In the genomic region with DNA sequence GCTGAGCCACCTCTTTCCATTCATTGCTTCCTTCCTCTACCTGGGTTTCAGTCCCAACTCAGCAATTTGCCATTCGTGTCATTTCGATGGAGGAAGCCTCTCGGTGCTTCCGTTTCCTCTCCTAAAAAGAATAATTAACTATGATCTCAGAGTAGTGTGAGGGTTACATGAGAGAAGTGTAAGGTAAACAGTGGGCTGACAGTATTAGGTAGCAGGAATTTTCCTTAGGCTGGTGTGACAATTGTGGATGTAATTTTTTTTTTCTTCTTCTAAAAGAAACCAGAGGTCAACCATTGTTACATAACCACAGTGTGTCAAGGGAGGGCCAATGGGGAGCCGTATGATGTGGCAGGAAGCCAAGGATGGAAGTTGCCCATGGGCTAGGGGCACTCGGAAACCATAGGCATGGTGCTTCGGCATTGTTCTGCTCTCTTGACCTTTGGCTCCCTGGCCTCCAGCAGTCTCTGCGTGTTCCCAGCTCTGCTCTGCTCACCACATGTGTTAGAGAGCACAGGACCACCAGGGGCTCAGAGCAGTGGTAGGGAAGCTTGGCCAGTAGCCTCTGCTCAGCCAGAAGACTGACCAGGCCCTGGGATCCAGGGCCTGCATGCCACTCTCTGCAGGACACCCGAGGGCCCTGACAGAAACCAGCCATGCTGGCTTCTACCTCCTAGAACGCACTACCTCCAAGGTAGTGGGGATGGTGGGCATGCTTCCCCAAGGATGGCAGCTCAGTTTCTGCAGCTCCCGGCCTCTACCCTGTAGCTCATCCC, we compare ENCODE assay signal across 1 cellular context.
TF ChIP-seq lines count a peak whose summit lies in the region.

No MANE protein-coding gene starts in this region.

TF ChIP-seq in HepG2, 621 proteins besides CTCF, POLR2A, EP300 and RAD21 (continued from another document and continues in another):
- TF ChIP-seq, protein P1, sequence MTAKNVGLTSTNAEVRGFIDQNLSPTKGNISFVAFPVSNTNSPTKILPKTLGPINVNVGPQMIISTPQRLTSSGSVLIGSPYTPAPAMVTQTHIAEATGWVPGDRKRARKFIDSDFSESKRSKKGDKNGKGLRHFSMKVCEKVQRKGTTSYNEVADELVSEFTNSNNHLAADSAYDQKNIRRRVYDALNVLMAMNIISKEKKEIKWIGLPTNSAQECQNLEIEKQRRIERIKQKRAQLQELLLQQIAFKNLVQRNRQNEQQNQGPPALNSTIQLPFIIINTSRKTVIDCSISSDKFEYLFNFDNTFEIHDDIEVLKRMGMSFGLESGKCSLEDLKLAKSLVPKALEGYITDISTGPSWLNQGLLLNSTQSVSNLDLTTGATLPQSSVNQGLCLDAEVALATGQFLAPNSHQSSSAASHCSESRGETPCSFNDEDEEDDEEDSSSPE (CRISPR knock-in tag; IDR thresholded peaks at IDR 0.05) = 0 out of 2 replicates have a peak, but pooled peaks have one; percentile 13
- TF ChIP-seq ZNF740 (CRISPR knock-in tag; IDR thresholded peaks at IDR 0.05) = peak; percentile 47; the same call in 1 of the 2 replicates
- no peak for TF ChIP-seq ZNF446 (CRISPR knock-in tag; IDR thresholded peaks at IDR 0.05)
- peak; percentile 83; the same call in 1 of the 2 replicates for TF ChIP-seq ZNF670 (CRISPR knock-in tag; IDR thresholded peaks at IDR 0.05; ENCODE audit: borderline replicate concordance)
- peak; percentile 95 for TF ChIP-seq SALL1 (CRISPR knock-in tag; IDR thresholded peaks at IDR 0.05)
- 0 out of 2 replicates have a peak, but pooled peaks have one; percentile 33 for TF ChIP-seq MAFF (IDR thresholded peaks at IDR 0.05; ENCODE audit: low read depth, low read length)
- peak; percentile 84 for TF ChIP-seq FOXA3 (CRISPR knock-in tag; IDR thresholded peaks at IDR 0.05)
- TF ChIP-seq ZNF652 (CRISPR knock-in tag; IDR thresholded peaks at IDR 0.05; ENCODE audit: borderline replicate concordance, low read depth) = 0 out of 2 replicates have a peak, but pooled peaks have one; percentile 54
- peak; percentile 63; the same call in 1 of the 2 replicates for TF ChIP-seq HMG20A (CRISPR knock-in tag; IDR thresholded peaks at IDR 0.05; ENCODE audit: borderline replicate concordance)
- peak; percentile 89 for TF ChIP-seq HDAC1 (CRISPR knock-in tag; IDR thresholded peaks at IDR 0.05)
- TF ChIP-seq TEAD3 (CRISPR knock-in tag; optimal IDR thresholded peaks at IDR 0.05; ENCODE audit: borderline replicate concordance) = peak; percentile 55
- TF ChIP-seq HMG20B (CRISPR knock-in tag; conservative IDR thresholded peaks at IDR 0.05) = 0 out of 2 replicates have a peak, but pooled peaks have one; percentile 14
- TF ChIP-seq FOXP4 (CRISPR knock-in tag; IDR thresholded peaks at IDR 0.05) = peak; percentile 55
- TF ChIP-seq ADNP (CRISPR knock-in tag; IDR thresholded peaks at IDR 0.05) = no peak
- TF ChIP-seq GATAD2A (CRISPR knock-in tag; IDR thresholded peaks at IDR 0.05) = peak; percentile 88
- TF ChIP-seq ZSCAN22 (CRISPR knock-in tag; IDR thresholded peaks at IDR 0.05) = no peak; the same call in 1 of the 2 replicates
- peak; percentile 6; the same call in 1 of the 2 replicates for TF ChIP-seq GFI1 (CRISPR knock-in tag; IDR thresholded peaks at IDR 0.05; ENCODE audit: borderline replicate concordance)
- peak; percentile 63; the same call in 1 of the 2 replicates for TF ChIP-seq TBX3 (IDR thresholded peaks at IDR 0.05; ENCODE audit: borderline replicate concordance)
- TF ChIP-seq MTA1 (CRISPR knock-in tag; IDR thresholded peaks at IDR 0.05; ENCODE audit: borderline replicate concordance) = peak; percentile 95
- TF ChIP-seq, protein P2, sequence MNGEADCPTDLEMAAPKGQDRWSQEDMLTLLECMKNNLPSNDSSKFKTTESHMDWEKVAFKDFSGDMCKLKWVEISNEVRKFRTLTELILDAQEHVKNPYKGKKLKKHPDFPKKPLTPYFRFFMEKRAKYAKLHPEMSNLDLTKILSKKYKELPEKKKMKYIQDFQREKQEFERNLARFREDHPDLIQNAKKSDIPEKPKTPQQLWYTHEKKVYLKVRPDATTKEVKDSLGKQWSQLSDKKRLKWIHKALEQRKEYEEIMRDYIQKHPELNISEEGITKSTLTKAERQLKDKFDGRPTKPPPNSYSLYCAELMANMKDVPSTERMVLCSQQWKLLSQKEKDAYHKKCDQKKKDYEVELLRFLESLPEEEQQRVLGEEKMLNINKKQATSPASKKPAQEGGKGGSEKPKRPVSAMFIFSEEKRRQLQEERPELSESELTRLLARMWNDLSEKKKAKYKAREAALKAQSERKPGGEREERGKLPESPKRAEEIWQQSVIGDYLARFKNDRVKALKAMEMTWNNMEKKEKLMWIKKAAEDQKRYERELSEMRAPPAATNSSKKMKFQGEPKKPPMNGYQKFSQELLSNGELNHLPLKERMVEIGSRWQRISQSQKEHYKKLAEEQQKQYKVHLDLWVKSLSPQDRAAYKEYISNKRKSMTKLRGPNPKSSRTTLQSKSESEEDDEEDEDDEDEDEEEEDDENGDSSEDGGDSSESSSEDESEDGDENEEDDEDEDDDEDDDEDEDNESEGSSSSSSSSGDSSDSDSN (CRISPR knock-in tag; IDR thresholded peaks at IDR 0.05) = peak; percentile 68; the same call in 1 of the 2 replicates
- TF ChIP-seq, protein P3, sequence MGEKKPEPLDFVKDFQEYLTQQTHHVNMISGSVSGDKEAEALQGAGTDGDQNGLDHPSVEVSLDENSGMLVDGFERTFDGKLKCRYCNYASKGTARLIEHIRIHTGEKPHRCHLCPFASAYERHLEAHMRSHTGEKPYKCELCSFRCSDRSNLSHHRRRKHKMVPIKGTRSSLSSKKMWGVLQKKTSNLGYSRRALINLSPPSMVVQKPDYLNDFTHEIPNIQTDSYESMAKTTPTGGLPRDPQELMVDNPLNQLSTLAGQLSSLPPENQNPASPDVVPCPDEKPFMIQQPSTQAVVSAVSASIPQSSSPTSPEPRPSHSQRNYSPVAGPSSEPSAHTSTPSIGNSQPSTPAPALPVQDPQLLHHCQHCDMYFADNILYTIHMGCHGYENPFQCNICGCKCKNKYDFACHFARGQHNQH (CRISPR knock-in tag; IDR thresholded peaks at IDR 0.05) = peak; percentile 90
- TF ChIP-seq ZSCAN29 (CRISPR knock-in tag; conservative IDR thresholded peaks at IDR 0.05) = peak; percentile 91
- TF ChIP-seq, protein P4, sequence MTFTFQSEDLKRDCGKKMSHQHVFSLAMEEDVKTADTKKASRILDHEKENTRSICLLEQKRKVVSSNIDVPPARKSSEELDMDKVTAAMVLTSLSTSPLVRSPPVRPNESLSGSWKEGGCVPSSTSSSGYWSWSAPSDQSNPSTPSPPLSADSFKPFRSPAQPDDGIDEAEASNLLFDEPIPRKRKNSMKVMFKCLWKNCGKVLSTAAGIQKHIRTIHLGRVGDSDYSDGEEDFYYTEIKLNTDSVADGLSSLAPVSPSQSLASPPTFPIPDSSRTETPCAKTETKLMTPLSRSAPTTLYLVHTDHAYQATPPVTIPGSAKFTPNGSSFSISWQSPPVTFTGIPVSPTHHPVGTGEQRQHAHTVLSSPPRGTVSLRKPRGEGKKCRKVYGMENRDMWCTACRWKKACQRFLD (CRISPR knock-in tag; IDR thresholded peaks at IDR 0.05; ENCODE audit: borderline replicate concordance) = no peak; the same call in none of the 2 replicates
- peak; percentile 81; the same call in 1 of the 2 replicates for TF ChIP-seq EHMT2 (IDR thresholded peaks at IDR 0.05; ENCODE audit: borderline replicate concordance, low read depth, low read length)
- 0 out of 2 replicates have a peak, but pooled peaks have one; percentile 32 for TF ChIP-seq ZNF616 (CRISPR knock-in tag; IDR thresholded peaks at IDR 0.05; ENCODE audit: low read depth)
- TF ChIP-seq MED1 (CRISPR knock-in tag; IDR thresholded peaks at IDR 0.05) = peak; percentile 84
- TF ChIP-seq NKX3-1 (CRISPR knock-in tag; IDR thresholded peaks at IDR 0.05) = no peak
- TF ChIP-seq, protein P5, sequence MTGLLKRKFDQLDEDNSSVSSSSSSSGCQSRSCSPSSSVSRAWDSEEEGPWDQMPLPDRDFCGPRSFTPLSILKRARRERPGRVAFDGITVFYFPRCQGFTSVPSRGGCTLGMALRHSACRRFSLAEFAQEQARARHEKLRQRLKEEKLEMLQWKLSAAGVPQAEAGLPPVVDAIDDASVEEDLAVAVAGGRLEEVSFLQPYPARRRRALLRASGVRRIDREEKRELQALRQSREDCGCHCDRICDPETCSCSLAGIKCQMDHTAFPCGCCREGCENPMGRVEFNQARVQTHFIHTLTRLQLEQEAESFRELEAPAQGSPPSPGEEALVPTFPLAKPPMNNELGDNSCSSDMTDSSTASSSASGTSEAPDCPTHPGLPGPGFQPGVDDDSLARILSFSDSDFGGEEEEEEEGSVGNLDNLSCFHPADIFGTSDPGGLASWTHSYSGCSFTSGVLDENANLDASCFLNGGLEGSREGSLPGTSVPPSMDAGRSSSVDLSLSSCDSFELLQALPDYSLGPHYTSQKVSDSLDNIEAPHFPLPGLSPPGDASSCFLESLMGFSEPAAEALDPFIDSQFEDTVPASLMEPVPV (CRISPR knock-in tag; IDR thresholded peaks at IDR 0.05) = 0 out of 2 replicates have a peak, but pooled peaks have one; percentile 32
- TF ChIP-seq NRL (CRISPR knock-in tag; IDR thresholded peaks at IDR 0.05; ENCODE audit: borderline replicate concordance) = peak; percentile 88
- TF ChIP-seq KLF6 (CRISPR knock-in tag; IDR thresholded peaks at IDR 0.05) = peak; percentile 50; the same call in 1 of the 2 replicates
- TF ChIP-seq ZNF724P (CRISPR knock-in tag; IDR thresholded peaks at IDR 0.05; ENCODE audit: borderline replicate concordance) = peak; percentile 6; the same call in 1 of the 2 replicates
- peak; percentile 84 for TF ChIP-seq ARNTL (CRISPR knock-in tag; IDR thresholded peaks at IDR 0.05)
- TF ChIP-seq HNF4A (CRISPR knock-in tag; IDR thresholded peaks at IDR 0.05) = peak; percentile 92
- peak; percentile 58; the same call in 1 of the 2 replicates for TF ChIP-seq ZNF205 (CRISPR knock-in tag; IDR thresholded peaks at IDR 0.05)
- TF ChIP-seq JUN (CRISPR knock-in tag; IDR thresholded peaks at IDR 0.05) = 0 out of 2 replicates have a peak, but pooled peaks have one; percentile 63
- TF ChIP-seq ZBTB7B (CRISPR knock-in tag; IDR thresholded peaks at IDR 0.05) = peak; percentile 94
- TF ChIP-seq ZNF335 (CRISPR knock-in tag; IDR thresholded peaks at IDR 0.05) = 0 out of 2 replicates have a peak, but pooled peaks have one; percentile 40
- no peak for TF ChIP-seq BRCA1 (CRISPR knock-in tag; IDR thresholded peaks at IDR 0.05)
- TF ChIP-seq, protein P6, sequence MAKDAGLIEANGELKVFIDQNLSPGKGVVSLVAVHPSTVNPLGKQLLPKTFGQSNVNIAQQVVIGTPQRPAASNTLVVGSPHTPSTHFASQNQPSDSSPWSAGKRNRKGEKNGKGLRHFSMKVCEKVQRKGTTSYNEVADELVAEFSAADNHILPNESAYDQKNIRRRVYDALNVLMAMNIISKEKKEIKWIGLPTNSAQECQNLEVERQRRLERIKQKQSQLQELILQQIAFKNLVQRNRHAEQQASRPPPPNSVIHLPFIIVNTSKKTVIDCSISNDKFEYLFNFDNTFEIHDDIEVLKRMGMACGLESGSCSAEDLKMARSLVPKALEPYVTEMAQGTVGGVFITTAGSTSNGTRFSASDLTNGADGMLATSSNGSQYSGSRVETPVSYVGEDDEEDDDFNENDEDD (CRISPR knock-in tag; IDR thresholded peaks at IDR 0.05; ENCODE audit: borderline replicate concordance) = peak; percentile 62; the same call in 1 of the 2 replicates
- peak; percentile 86; the same call in 1 of the 3 replicates for TF ChIP-seq MXI1 (IDR thresholded peaks at IDR 0.05; ENCODE audit: borderline replicate concordance, low read depth, low read length)
- TF ChIP-seq CHCHD3 (CRISPR knock-in tag; IDR thresholded peaks at IDR 0.05) = 0 out of 2 replicates have a peak, but pooled peaks have one; percentile 19
- TF ChIP-seq, protein P7, sequence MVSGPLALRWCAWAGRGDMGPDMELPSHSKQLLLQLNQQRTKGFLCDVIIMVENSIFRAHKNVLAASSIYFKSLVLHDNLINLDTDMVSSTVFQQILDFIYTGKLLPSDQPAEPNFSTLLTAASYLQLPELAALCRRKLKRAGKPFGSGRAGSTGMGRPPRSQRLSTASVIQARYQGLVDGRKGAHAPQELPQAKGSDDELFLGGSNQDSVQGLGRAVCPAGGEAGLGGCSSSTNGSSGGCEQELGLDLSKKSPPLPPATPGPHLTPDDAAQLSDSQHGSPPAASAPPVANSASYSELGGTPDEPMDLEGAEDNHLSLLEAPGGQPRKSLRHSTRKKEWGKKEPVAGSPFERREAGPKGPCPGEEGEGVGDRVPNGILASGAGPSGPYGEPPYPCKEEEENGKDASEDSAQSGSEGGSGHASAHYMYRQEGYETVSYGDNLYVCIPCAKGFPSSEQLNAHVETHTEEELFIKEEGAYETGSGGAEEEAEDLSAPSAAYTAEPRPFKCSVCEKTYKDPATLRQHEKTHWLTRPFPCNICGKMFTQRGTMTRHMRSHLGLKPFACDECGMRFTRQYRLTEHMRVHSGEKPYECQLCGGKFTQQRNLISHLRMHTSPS (CRISPR knock-in tag; IDR thresholded peaks at IDR 0.05; ENCODE audit: low read depth) = peak; percentile 98
- TF ChIP-seq, protein P8, sequence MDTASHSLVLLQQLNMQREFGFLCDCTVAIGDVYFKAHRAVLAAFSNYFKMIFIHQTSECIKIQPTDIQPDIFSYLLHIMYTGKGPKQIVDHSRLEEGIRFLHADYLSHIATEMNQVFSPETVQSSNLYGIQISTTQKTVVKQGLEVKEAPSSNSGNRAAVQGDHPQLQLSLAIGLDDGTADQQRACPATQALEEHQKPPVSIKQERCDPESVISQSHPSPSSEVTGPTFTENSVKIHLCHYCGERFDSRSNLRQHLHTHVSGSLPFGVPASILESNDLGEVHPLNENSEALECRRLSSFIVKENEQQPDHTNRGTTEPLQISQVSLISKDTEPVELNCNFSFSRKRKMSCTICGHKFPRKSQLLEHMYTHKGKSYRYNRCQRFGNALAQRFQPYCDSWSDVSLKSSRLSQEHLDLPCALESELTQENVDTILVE (CRISPR knock-in tag; IDR thresholded peaks at IDR 0.05) = no peak
